Comparison of ENCODE assay signal across 8 cellular contexts in genomic region chr11:129331871-129332274, GRCh38. TPM values are rescaled to one million over a fixed set of nuclear protein-coding genes. Genes with fewer than 3 reads are reported as not detected.
DNase-seq lines count a peak whose midpoint lies in the region; ATAC-seq and TF ChIP-seq lines count a peak whose summit lies in the region.

No MANE protein-coding gene starts in this region.

- under 1% methylated on average over 11 of the region's 11 CpGs for WGBS in suprapubic skin

- no peaks in the 10 kb centered on the region for H3K36me3 ChIP-seq in suprapubic skin

- intact Hi-C loops in activated T-helper 2 cell treated with anti-CD3 and anti-CD28 coated beads, Interferon-gamma antibody, Interleukin-2, Interleukin-4, amounts not matched to agents 10 μg/mL and 5 μg/mL and 100 μg/mL, durations not matched to agents 14 hours and 24 hours and 36 hours (cut with micrococcal nuclease) = loop anchor here (1.0 to 2.0 kb wide), 3 partner anchors 102 to 447 kb away; no protein-coding TSS in a partner anchor

- H3K4me3 ChIP-seq in LNCaP clone FGC (ENCODE audit: low read depth, low read length) (no peak overlapping the region), suprapubic skin (no peak overlapping the region)

- DNase-seq in DMS153 (lab: John Stamatoyannopoulos, UW) = peak; percentile 88
- DNase-seq in LNCaP clone FGC (ENCODE audit: low read depth) = peak; percentile 94
- DNase-seq in RPMI7951 (ENCODE audit: low read depth) = peak; percentile 79
- DNase-seq in activated T-helper 2 cell treated with anti-CD3 and anti-CD28 coated beads, Interferon-gamma antibody, Interleukin-2, Interleukin-4, amounts not matched to agents 10 μg/mL and 5 μg/mL and 100 μg/mL, durations not matched to agents 14 hours and 24 hours and 36 hours (ENCODE audit: low spot score) = peak; percentile 40
- DNase-seq in foreskin melanocyte = peak; percentile 68
- DNase-seq in occipital lobe (lab: John Stamatoyannopoulos, UW) = peak; percentile 83
- peak; percentile 89 to 93 for DNase-seq in suprapubic skin (ENCODE audit: low spot score in 2 of 2)

- H3K9me3 Mint-ChIP-seq in activated T-helper 2 cell treated with anti-CD3 and anti-CD28 coated beads, Interferon-gamma antibody, Interleukin-2, Interleukin-4, amounts not matched to agents 10 μg/mL and 5 μg/mL and 100 μg/mL, durations not matched to agents 14 hours and 24 hours and 36 hours = no peaks in the 10 kb centered on the region

- TF ChIP-seq CTCF in LNCaP clone FGC (IDR thresholded peaks at IDR 0.05; ENCODE audit: control insufficient read depth, extremely low read depth, insufficient read depth) (peak; percentile 95), suprapubic skin (IDR thresholded peaks at IDR 0.05) (peak; percentile 81 to 82)

- no peak for TF ChIP-seq POLR2A in suprapubic skin (IDR thresholded peaks at IDR 0.05)

- peaks cover 3% of the 10 kb centered on the region for H3K27me3 Mint-ChIP-seq in activated T-helper 2 cell treated with anti-CD3 and anti-CD28 coated beads, Interferon-gamma antibody, Interleukin-2, Interleukin-4, amounts not matched to agents 10 μg/mL and 5 μg/mL and 100 μg/mL, durations not matched to agents 14 hours and 24 hours and 36 hours (ENCODE audit: low read depth)

- no peak overlapping the region for H3K4me3 Mint-ChIP-seq in activated T-helper 2 cell treated with anti-CD3 and anti-CD28 coated beads, Interferon-gamma antibody, Interleukin-2, Interleukin-4, amounts not matched to agents 10 μg/mL and 5 μg/mL and 100 μg/mL, durations not matched to agents 14 hours and 24 hours and 36 hours (ENCODE audit: low read depth)

- peaks cover 6% of the 10 kb centered on the region for H3K4me1 ChIP-seq in suprapubic skin

- peak; percentile 89 for ATAC-seq in GM21723 (IDR thresholded peaks at IDR 0.05; ENCODE audit: unreplicated experiment)

- H3K27ac ChIP-seq in suprapubic skin = no peak overlapping the region

- no peaks in the 10 kb centered on the region for H3K36me3 Mint-ChIP-seq in activated T-helper 2 cell treated with anti-CD3 and anti-CD28 coated beads, Interferon-gamma antibody, Interleukin-2, Interleukin-4, amounts not matched to agents 10 μg/mL and 5 μg/mL and 100 μg/mL, durations not matched to agents 14 hours and 24 hours and 36 hours (ENCODE audit: low read depth)

- H3K4me1 Mint-ChIP-seq in activated T-helper 2 cell treated with anti-CD3 and anti-CD28 coated beads, Interferon-gamma antibody, Interleukin-2, Interleukin-4, amounts not matched to agents 10 μg/mL and 5 μg/mL and 100 μg/mL, durations not matched to agents 14 hours and 24 hours and 36 hours (ENCODE audit: low read depth) = peaks cover 2% of the 10 kb centered on the region

- no peak overlapping the region for H3K27ac Mint-ChIP-seq in activated T-helper 2 cell treated with anti-CD3 and anti-CD28 coated beads, Interferon-gamma antibody, Interleukin-2, Interleukin-4, amounts not matched to agents 10 μg/mL and 5 μg/mL and 100 μg/mL, durations not matched to agents 14 hours and 24 hours and 36 hours

- H3K27me3 ChIP-seq in suprapubic skin = no peaks in the 10 kb centered on the region

- no peak for TF ChIP-seq EP300 in suprapubic skin (IDR thresholded peaks at IDR 0.05)

- no peaks in the 10 kb centered on the region for H3K9me3 ChIP-seq in suprapubic skin

RNA-seq across cellular contexts. Expression of gene BARX2, which starts 43.8 kb away (rescaled TPM):
- not detected in 2 replicates for total RNA-seq in RPMI7951 (2014; rRNA removed; shearing (Covaris generic))
- 4.7 and 4.9 TPM in 2 replicates for total RNA-seq in activated T-helper 2 cell treated with anti-CD3 and anti-CD28 coated beads, Interferon-gamma antibody, Interleukin-2, Interleukin-4, amounts not matched to agents 10 μg/mL and 5 μg/mL and 100 μg/mL, durations not matched to agents 14 hours and 24 hours and 36 hours
- total RNA-seq in occipital lobe (0.16 TPM), suprapubic skin (10 to 100 TPM; 11.1 to 31.8 (median 23.2) TPM)

Comparison
In these comparisons a context has a peak if more than half of its experiments do, and no peak if none do; other contexts are left out.
1. DNase-seq: peak in every context shown above with its lines; median percentile 94 in LNCaP clone FGC; 91 in suprapubic skin; 88 in DMS153; 83 in occipital lobe; 79 in RPMI7951; 68 in foreskin melanocyte; 40 in activated T-helper 2 cell treated with anti-CD3 and anti-CD28 coated beads, Interferon-gamma antibody, Interleukin-2, Interleukin-4, amounts not matched to agents 10 μg/mL and 5 μg/mL and 100 μg/mL, durations not matched to agents 14 hours and 24 hours and 36 hours.